8 cellular contexts compared by ENCODE assay signal in the genomic region with DNA sequence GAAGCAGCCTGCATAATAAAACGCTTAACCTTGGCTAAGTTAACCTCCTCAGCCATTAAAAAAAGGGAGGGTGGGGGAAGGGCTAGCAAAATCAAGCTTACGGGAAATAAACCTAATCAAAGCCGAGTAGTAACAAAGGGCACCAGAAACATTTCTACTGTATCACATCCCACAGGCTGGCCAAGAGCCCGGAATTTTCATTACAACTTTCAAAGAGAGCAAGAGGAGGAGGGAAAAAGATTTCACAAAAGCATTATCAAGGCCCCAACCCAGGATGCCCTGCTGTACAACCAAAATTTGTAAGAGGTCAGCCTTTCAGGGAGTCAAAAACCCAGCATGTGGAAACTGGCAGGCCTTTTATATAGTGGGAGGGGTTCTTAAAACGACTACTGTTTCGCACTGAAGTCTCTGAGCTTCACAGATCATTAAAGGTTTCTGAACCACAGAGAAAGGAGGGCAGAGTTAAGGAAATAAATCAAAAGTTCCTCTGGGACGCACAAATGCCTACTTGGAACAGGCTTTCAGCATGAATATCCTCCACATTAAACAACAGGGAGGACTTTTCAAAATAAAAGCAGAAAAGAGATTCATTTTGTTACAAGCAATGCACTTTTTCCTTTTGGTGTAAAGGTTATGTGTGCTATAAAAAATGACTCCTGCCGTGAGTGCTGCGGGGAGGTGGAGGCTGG.
DNase-seq lines count a peak whose midpoint lies in the region; ATAC-seq and TF ChIP-seq lines count a peak whose summit lies in the region.

No MANE protein-coding gene starts in this region.

- WGBS in lower leg skin, 2 donors, result 17 to 22% methylated on average over 9 of the region's 9 CpGs

- no peak for TF ChIP-seq POLR2A in lower leg skin (IDR thresholded peaks at IDR 0.05)

- DNase-seq in T-helper 1 cell (no peak), lower leg skin (ENCODE audit: low spot score in 2 of 2) (peak; percentile 77 to 92), thoracic aorta (ENCODE audit: low spot score) (peak; percentile 57), NCI-H1417 treated with DMSO at 0.1 percent for 48 hours (lab: John Stamatoyannopoulos, UW) (no peak), 8988T (no peak)
- DNase-seq in stimulated activated CD4-positive, alpha-beta T cell treated with anti-CD3 and anti-CD28 coated beads, Interleukin-4, amount 100 ng/mL, for 24 hours, result no peak

- H3K27ac ChIP-seq in thoracic aorta, result peak overlapping the region; percentile 64 to 76

- peak overlapping the region; percentile 22 for H3K27ac Mint-ChIP-seq in T-helper 1 cell treated with Interleukin-12 subunit alpha and Interleukin-12 subunit beta and Interleukin-4 antibody, amounts not matched to agents 30 μg/mL and 1 μg/mL, for 36 hours
- peak overlapping the region; percentile 74 to 97 (median 93) for H3K27ac Mint-ChIP-seq in brain

- H3K4me3 Mint-ChIP-seq in T-helper 1 cell treated with Interleukin-12 subunit alpha and Interleukin-12 subunit beta and Interleukin-4 antibody, amounts not matched to agents 30 μg/mL and 1 μg/mL, for 36 hours, result no peak overlapping the region
- peak overlapping the region; percentile 65 to 82 (median 73) for H3K4me3 Mint-ChIP-seq in brain

- H3K4me3 ChIP-seq in lower leg skin (ENCODE audit: low read depth, poor library complexity, severe bottlenecking) (no peak overlapping the region), thoracic aorta (peak overlapping the region; percentile 44)

- intact Hi-C loops in lower leg skin (cut with DNase I; ENCODE audit: low total_unique reads), result loop anchor here (10.0 kb wide), 1 partner anchor 157 kb away; no protein-coding TSS in a partner anchor

- H3K9me3 ChIP-seq in thoracic aorta, result no peaks in the 10 kb centered on the region

- no peaks in the 10 kb centered on the region for H3K27me3 Mint-ChIP-seq in T-helper 1 cell treated with Interleukin-12 subunit alpha and Interleukin-12 subunit beta and Interleukin-4 antibody, amounts not matched to agents 30 μg/mL and 1 μg/mL, for 36 hours (ENCODE audit: low read depth)
- peaks cover 7% of the 10 kb centered on the region for H3K27me3 Mint-ChIP-seq in brain

- no peaks in the 10 kb centered on the region for H3K36me3 ChIP-seq in thoracic aorta

- H3K27me3 ChIP-seq in thoracic aorta (replicated peaks; ENCODE audit: insufficient read depth), result no peaks in the 10 kb centered on the region

- H3K9me3 Mint-ChIP-seq in T-helper 1 cell treated with Interleukin-12 subunit alpha and Interleukin-12 subunit beta and Interleukin-4 antibody, amounts not matched to agents 30 μg/mL and 1 μg/mL, for 36 hours, result no peaks in the 10 kb centered on the region
- H3K9me3 Mint-ChIP-seq in brain, result peaks cover 0 to 3% (median 0%) of the 10 kb centered on the region in 5 experiments

- TF ChIP-seq CTCF in brain (conservative IDR thresholded peaks at IDR 0.05) (no peak), lower leg skin (IDR thresholded peaks at IDR 0.05) (no peak), thoracic aorta (IDR thresholded peaks at IDR 0.05) (no peak)

- H3K4me1 ChIP-seq in thoracic aorta (ENCODE audit: control insufficient read depth in 1 of 2, low read depth in 2 of 2), result peaks cover 62 to 83% of the 10 kb centered on the region in 2 donors

- peaks cover 36% of the 10 kb centered on the region for H3K36me3 Mint-ChIP-seq in T-helper 1 cell treated with Interleukin-12 subunit alpha and Interleukin-12 subunit beta and Interleukin-4 antibody, amounts not matched to agents 30 μg/mL and 1 μg/mL, for 36 hours (ENCODE audit: low read depth)
- peaks cover 44% of the 10 kb centered on the region for H3K36me3 Mint-ChIP-seq in brain

- peak; percentile 21 for ATAC-seq in thoracic aorta (ENCODE audit: insufficient number of reproducible peaks, low FRiP score, low read depth)

- H3K4me1 Mint-ChIP-seq in T-helper 1 cell treated with Interleukin-12 subunit alpha and Interleukin-12 subunit beta and Interleukin-4 antibody, amounts not matched to agents 30 μg/mL and 1 μg/mL, for 36 hours (ENCODE audit: low read depth), result peaks cover 36% of the 10 kb centered on the region
- H3K4me1 Mint-ChIP-seq in brain, result peaks cover 68% of the 10 kb centered on the region

Comparison
In these comparisons a context has a peak if more than half of its experiments do, and no peak if none do; other contexts are left out.
1. DNase-seq: peak in lower leg skin (2 of 2) and thoracic aorta (single experiment); none in T-helper 1 cell (0 of 5), NCI-H1417 treated with DMSO at 0.1 percent for 48 hours (single experiment), 8988T (single experiment) and stimulated activated CD4-positive, alpha-beta T cell treated with anti-CD3 and anti-CD28 coated beads, Interleukin-4, amount 100 ng/mL, for 24 hours (single experiment).